Comparison of ENCODE assay signal across 21 cellular contexts in genomic region chr7:98821348-98821747, GRCh38. TPM values are rescaled to one million over a fixed set of nuclear protein-coding genes. Genes with fewer than 3 reads are reported as not detected.
DNase-seq lines count a peak whose midpoint lies in the region; ATAC-seq, FAIRE-seq and TF ChIP-seq lines count a peak whose summit lies in the region.
"Had no signal": no experiment of that assay in that cellular context is flagged by ENCODE, and none has a peak within 500 bp of the region (broad histone marks: within the 10 kb centered on the region; RNA-seq: fewer than 3 reads in every experiment).

No MANE protein-coding gene starts in this region.

- H3K4me3 ChIP-seq in SJSA1 (no peak overlapping the region), K562 (no peak overlapping the region), tibial artery (no peak overlapping the region)
- H3K4me3 ChIP-seq: GM12878, GM23248 had no signal

- no peak for FAIRE-seq in K562 (lab: Jason Lieb, UNC)
- FAIRE-seq: GM12878, GM18507, H1 had no signal

- H3K9me3 ChIP-seq in SJSA1 (replicated peaks) (no peaks in the 10 kb centered on the region), K562 (replicated peaks; ENCODE audit: control insufficient read depth, insufficient read depth, low read depth, low read length) (no peaks in the 10 kb centered on the region), tibial artery (no peaks in the 10 kb centered on the region)

- H3K4me2 ChIP-seq in K562 (ENCODE audit: insufficient read depth, low read length), result no peak overlapping the region

- peaks cover 34% of the 10 kb centered on the region for H3K4me1 ChIP-seq in SJSA1 (replicated peaks)
- peaks cover 4 to 19% of the 10 kb centered on the region in 2 experiments; a peak in 4 of 5 replicates for H3K4me1 ChIP-seq in K562 (replicated peaks in 1 of 2; ENCODE audit: control insufficient read depth in 2 of 2, insufficient read depth in 2 of 2, low read length in 2 of 2)
- peaks cover 0 to 62% (median 20%) of the 10 kb centered on the region in 4 donors for H3K4me1 ChIP-seq in tibial artery

- H3K27me3 ChIP-seq in SJSA1 (replicated peaks) (no peaks in the 10 kb centered on the region), K562 (ENCODE audit: control insufficient read depth in 2 of 2, insufficient read depth in 2 of 2, low read length in 2 of 2) (peaks cover 7 to 14% of the 10 kb centered on the region in 2 experiments; a peak in 4 of 5 replicates), tibial artery (no peaks in the 10 kb centered on the region)

- H3K79me2 ChIP-seq in K562 (ENCODE audit: control insufficient read depth, insufficient read depth, low read length), result no peaks in the 10 kb centered on the region

- in situ Hi-C loops in K562 (cut with MboI), result no loop called here

- TF ChIP-seq CTCF in K562 (IDR thresholded peaks at IDR 0.05 in 2 of 3, conservative IDR thresholded peaks at IDR 0.05 in 1 of 3; ENCODE audit: insufficient read depth in 2 of 3, low read depth in 1 of 3, low read length in 3 of 3) (no peak), progenitor cell of endocrine pancreas (IDR thresholded peaks at IDR 0.05; ENCODE audit: unreplicated experiment) (no peak), tibial artery (IDR thresholded peaks at IDR 0.05) (no peak)

- no peak for DNase-seq in SJSA1 (ENCODE audit: low read depth in 1 of 2, low spot score in 2 of 2)
- peak in 1 of 4 experiments; percentile 44 for DNase-seq in K562 (ENCODE audit: extremely low read depth in 1 of 4, low spot score in 3 of 4)
- no peak for DNase-seq in progenitor cell of endocrine pancreas (ENCODE audit: low spot score, unreplicated experiment)
- no peak for DNase-seq in tibial artery
- no peak for DNase-seq in HT-29 (ENCODE audit: low spot score)
- no peak for DNase-seq in hypothalamus (lab: John Stamatoyannopoulos, UW)
- DNase-seq in NCI-H146 treated with DMSO at 0.1 percent for 48 hours (lab: John Stamatoyannopoulos, UW; ENCODE audit: unreplicated experiment), result no peak
- DNase-seq: C1 segment of cervical spinal cord; Calu3; CD4-positive, alpha-beta memory T cell; COR-L47; DMS79; EL; GDM1; GM23248; H7; HCEC 1CT had no signal

- no peak for TF ChIP-seq RAD21 in K562 (CRISPR knock-in tag; conservative IDR thresholded peaks at IDR 0.05 in 1 of 2, IDR thresholded peaks at IDR 0.05 in 1 of 2)

- no peak for ATAC-seq in K562
- ATAC-seq: GM12878 had no signal

- intact Hi-C loops in K562 (cut with micrococcal nuclease), result no loop called here
- intact Hi-C loops in tibial artery (cut with DNase I; ENCODE audit: low total_unique reads), result no loop called here

- POLR2A ChIA-PET in K562 (lab: Yijun Ruan, JAX), result interaction anchor here (1.0 kb wide), 1 partner anchor 12 kb away, joined by 3 read pairs; no protein-coding TSS in a partner anchor

- H3K9me1 ChIP-seq in K562 (ENCODE audit: control insufficient read depth, insufficient read depth, low read length), result no peaks in the 10 kb centered on the region

- peaks cover 3% of the 10 kb centered on the region for H3K9me3 Mint-ChIP-seq in progenitor cell of endocrine pancreas (ENCODE audit: low read depth)
- H3K9me3 Mint-ChIP-seq: CD4-positive, alpha-beta memory T cell had no signal

- H3K27me3 Mint-ChIP-seq in progenitor cell of endocrine pancreas, result no peaks in the 10 kb centered on the region

- no peak for TF ChIP-seq EP300 in K562 (IDR thresholded peaks at IDR 0.05; ENCODE audit: low read length)

- no peaks in the 10 kb centered on the region for H3K36me3 ChIP-seq in SJSA1
- H3K36me3 ChIP-seq in K562 (ENCODE audit: control insufficient read depth, insufficient read depth, low read length), result no peaks in the 10 kb centered on the region
- H3K36me3 ChIP-seq in tibial artery, result no peaks in the 10 kb centered on the region

- WGBS in K562 (ENCODE audit: insufficient coverage, low coverage, missing lambda C conversion rate), result 11% methylated on average over 1 of the region's 1 CpG

- CTCF ChIA-PET in K562 (lab: Yijun Ruan, JAX; ENCODE audit: low intra/inter-chr PET ratio), result no interaction called here

- no peak overlapping the region for H2AFZ ChIP-seq in K562 (ENCODE audit: low read depth, low read length)
- H2AFZ ChIP-seq: GM23248 had no signal

- peak overlapping the region; percentile 77 for H3K27ac Mint-ChIP-seq in progenitor cell of endocrine pancreas
- H3K27ac Mint-ChIP-seq: CD4-positive, alpha-beta memory T cell had no signal

- peaks cover 4% of the 10 kb centered on the region for H3K4me1 Mint-ChIP-seq in progenitor cell of endocrine pancreas (ENCODE audit: low read depth)
- H3K4me1 Mint-ChIP-seq: CD4-positive, alpha-beta memory T cell had no signal

- H3K4me3 Mint-ChIP-seq in progenitor cell of endocrine pancreas (ENCODE audit: low read depth), result no peak overlapping the region
- H3K4me3 Mint-ChIP-seq: CD4-positive, alpha-beta memory T cell had no signal

- 0 out of 4 replicates have a peak overlapping the region, but pooled peaks of 1 of the 2 experiments have one; percentile 32 for H3K9ac ChIP-seq in K562 (ENCODE audit: insufficient read depth in 1 of 2, low read depth in 2 of 2, low read length in 2 of 2)
- H3K9ac ChIP-seq: GM23248 had no signal

- H3K36me3 Mint-ChIP-seq in progenitor cell of endocrine pancreas (ENCODE audit: insufficient read depth), result peaks cover 3% of the 10 kb centered on the region
- H3K36me3 Mint-ChIP-seq: CD4-positive, alpha-beta memory T cell had no signal

- BruUV-seq in K562 (replicated peaks; lab: Mats Ljungman, UMichigan), result no TSS peak

- H4K20me1 ChIP-seq in K562 (replicated peaks; ENCODE audit: control insufficient read depth, insufficient read depth, low read length), result no peaks in the 10 kb centered on the region

- no peak for TF ChIP-seq POLR2A in K562 (conservative IDR thresholded peaks at IDR 0.05)

- H3K27ac ChIP-seq in SJSA1, result peak overlapping the region; percentile 53; the same call in 1 of the 2 replicates
- H3K27ac ChIP-seq in K562 (ENCODE audit: extremely low read depth, low read depth, low read length), result no peak overlapping the region
- peak overlapping the region; percentile 47 to 84 for H3K27ac ChIP-seq in tibial artery
- H3K27ac ChIP-seq: GM23248 had no signal

TF ChIP-seq in K562, 482 proteins besides CTCF, POLR2A, EP300 and RAD21 (continues in another document):
- no peak for TF ChIP-seq ZNF398 (CRISPR knock-in tag; IDR thresholded peaks at IDR 0.05)

RNA-seq across cellular contexts. Expression of gene TMEM130, which starts 48.5 kb away (rescaled TPM):
- 0.72 and 1.1 TPM in 2 replicates for total RNA-seq in SJSA1 (2014; rRNA removed; shearing (Covaris generic))
- not detected in 2 replicates for total RNA-seq in K562 (2011; cell fraction: chromatin; rRNA removed; ENCODE audit: low replicate concordance)
- not detected in 2 replicates for total RNA-seq in K562 (2011; cell fraction: nucleolus; rRNA removed)
- not detected in 2 replicates for total RNA-seq in K562 (2011; cell fraction: nucleoplasm; rRNA removed)
- not detected in 2 replicates for total RNA-seq in K562 (2014; rRNA removed)
- total RNA-seq in K562 (2014; rRNA removed; fragmentation: Illumina TruSeq; extraction: Trizol), result not detected in 2 replicates
- total RNA-seq in K562 (2015; rRNA removed; fragmentation: Illumina TruSeq; extraction: Trizol), result not detected in 2 replicates
- total RNA-seq in K562 (2021), result 0.07 TPM in 1 of 2 replicates, not detected in the other
- not detected in 2 replicates for polyA plus RNA-seq in K562 (2011; rRNA removed)
- polyA plus RNA-seq in K562 (2011; cell fraction: cytosol; rRNA removed), result 0.01 TPM in 1 of 2 replicates, not detected in the other
- not detected in 2 replicates for polyA plus RNA-seq in K562 (2011; cell fraction: nucleus; rRNA removed)
- 0.03 and 0.15 TPM in 2 replicates for polyA plus RNA-seq in K562 (2012)
- not detected in 2 replicates for polyA plus RNA-seq in K562 (2014; fragmentation: Illumina TruSeq; extraction: Trizol)
- polyA plus RNA-seq in K562 (2014; fragmentation: Nextera tagmentation; extraction: Ambion mirVana), result not detected
- not detected in 2 replicates for polyA plus RNA-seq in K562 (2014; rRNA removed)
- polyA minus RNA-seq in K562 (2011; rRNA and poly(A)+ RNA removed), result not detected in 2 replicates
- not detected in 2 replicates for polyA minus RNA-seq in K562 (2011; cell fraction: cytosol; rRNA and poly(A)+ RNA removed)
- not detected in 2 replicates for polyA minus RNA-seq in K562 (2011; cell fraction: nucleus; rRNA and poly(A)+ RNA removed)
- total RNA-seq in progenitor cell of endocrine pancreas, result 0.20 and 0.60 TPM in 2 replicates
- total RNA-seq in HT-29 (2014; rRNA removed; shearing (Covaris generic)), result not detected in 2 replicates
- total RNA-seq: A673; Calu3; CD4-positive, alpha-beta memory T cell; GM23248 had no signal
- polyA plus RNA-seq: CD4-positive, alpha-beta memory T cell had no signal

RNA-seq across cellular contexts. Expression of gene TRRAP, which starts 57.0 kb away (rescaled TPM):
- 5.6 and 12.7 TPM in 2 replicates for total RNA-seq in SJSA1 (2014; rRNA removed; shearing (Covaris generic))
- total RNA-seq in K562 (2011; cell fraction: chromatin; rRNA removed; ENCODE audit: low replicate concordance), result 155 and 182 TPM in 2 replicates
- total RNA-seq in K562 (2011; cell fraction: nucleolus; rRNA removed), result 95.1 and 104 TPM in 2 replicates
- 88.9 and 95.6 TPM in 2 replicates for total RNA-seq in K562 (2011; cell fraction: nucleoplasm; rRNA removed)
- total RNA-seq in K562 (2014; rRNA removed), result 14.9 and 17.4 TPM in 2 replicates
- total RNA-seq in K562 (2014; rRNA removed; fragmentation: Illumina TruSeq; extraction: Trizol), result 5.8 and 6.6 TPM in 2 replicates
- 8.4 and 9.7 TPM in 2 replicates for total RNA-seq in K562 (2015; rRNA removed; fragmentation: Illumina TruSeq; extraction: Trizol)
- 44.2 and 47.2 TPM in 2 replicates for total RNA-seq in K562 (2021)
- 9.7 and 12.2 TPM in 2 replicates for polyA plus RNA-seq in K562 (2011; rRNA removed)
- polyA plus RNA-seq in K562 (2011; cell fraction: cytosol; rRNA removed), result 12.8 and 18.1 TPM in 2 replicates
- polyA plus RNA-seq in K562 (2011; cell fraction: nucleus; rRNA removed), result 38.5 and 65.8 TPM in 2 replicates
- polyA plus RNA-seq in K562 (2012), result 25.6 and 27.6 TPM in 2 replicates
- polyA plus RNA-seq in K562 (2014; fragmentation: Illumina TruSeq; extraction: Trizol), result 29.1 and 29.7 TPM in 2 replicates
- 1 to 10 TPM; 1.3 to 1.5 TPM for polyA plus RNA-seq in K562 (2014; fragmentation: Nextera tagmentation; extraction: Ambion mirVana)
- polyA plus RNA-seq in K562 (2014; rRNA removed), result 19.4 and 19.5 TPM in 2 replicates
- 31.1 and 34.7 TPM in 2 replicates for polyA minus RNA-seq in K562 (2011; rRNA and poly(A)+ RNA removed)
- 35.7 and 44.2 TPM in 2 replicates for polyA minus RNA-seq in K562 (2011; cell fraction: cytosol; rRNA and poly(A)+ RNA removed)
- polyA minus RNA-seq in K562 (2011; cell fraction: nucleus; rRNA and poly(A)+ RNA removed), result 48.2 and 50.0 TPM in 2 replicates
- total RNA-seq in progenitor cell of endocrine pancreas, result 75.1 and 75.8 TPM in 2 replicates
- 21.0 and 22.3 TPM in 2 replicates for total RNA-seq in HT-29 (2014; rRNA removed; shearing (Covaris generic))
